22 cellular contexts compared by ENCODE assay signal in the genomic region with DNA sequence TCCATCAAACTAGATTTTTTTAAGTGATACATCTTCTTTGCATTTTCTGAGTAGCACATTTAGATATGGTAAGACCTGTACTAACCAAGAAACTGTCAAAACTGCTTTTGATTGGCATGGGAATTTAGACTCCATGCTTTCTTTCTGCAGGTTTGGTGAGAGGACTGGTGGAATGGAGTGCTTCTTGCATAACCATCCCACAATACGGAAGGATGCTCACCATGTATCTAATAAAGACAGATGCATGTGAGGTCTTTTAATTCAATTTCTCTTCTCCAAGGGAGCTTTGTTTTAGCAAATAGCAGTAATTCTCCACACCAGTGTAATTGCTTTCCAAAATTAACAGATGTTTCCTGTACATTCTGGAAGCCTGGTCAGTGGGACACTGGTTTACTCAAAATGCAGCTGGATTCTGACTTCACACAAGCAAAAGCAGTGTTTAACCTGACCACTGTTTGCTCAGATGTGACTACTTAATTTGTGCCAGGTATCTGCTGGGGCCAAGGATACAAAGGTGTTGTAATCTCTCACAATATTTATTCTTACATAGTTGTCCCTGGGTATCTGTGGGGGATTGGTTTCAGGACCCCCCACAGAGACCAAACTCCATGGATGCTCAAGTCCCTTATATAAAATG. TPM values are rescaled to one million over a fixed set of nuclear protein-coding genes. Genes with fewer than 3 reads are reported as not detected.
DNase-seq lines count a peak whose midpoint lies in the region; ATAC-seq, FAIRE-seq and TF ChIP-seq lines count a peak whose summit lies in the region.
"Had no signal": no experiment of that assay in that cellular context is flagged by ENCODE, and none has a peak within 500 bp of the region (broad histone marks: within the 10 kb centered on the region; RNA-seq: fewer than 3 reads in every experiment).

No MANE protein-coding gene starts in this region.

- H3K9me3 ChIP-seq in SK-N-SH, result no peaks in the 10 kb centered on the region
- H3K9me3 ChIP-seq in keratinocyte (ENCODE audit: control insufficient read depth, low read depth, low read length), result no peaks in the 10 kb centered on the region

- no peak for TF ChIP-seq RAD21 in SK-N-SH (IDR thresholded peaks at IDR 0.05; ENCODE audit: low read length)

- POLR2A ChIA-PET in SK-N-SH (lab: Yijun Ruan, JAX), result no interaction called here

- 94% methylated on average over 1 of the region's 1 CpG for whole genome bisulfite sequencing in SK-N-SH (ENCODE audit: low lambda C conversion rate)

- FAIRE-seq in keratinocyte (lab: Jason Lieb, UNC), result peak; percentile 46
- FAIRE-seq: G401.6, H54 had no signal

- H3K4me2 ChIP-seq in SK-N-SH (no peak overlapping the region), keratinocyte (ENCODE audit: control insufficient read depth, extremely low read depth, insufficient read depth, low read depth, low read length) (no peak overlapping the region)

- ATAC-seq in SK-N-SH treated with all-trans-retinoic acid at 6 μM for 48 hours (no peak), sciatic nerve (peak; percentile 86)
- ATAC-seq: CD8-positive, alpha-beta T cell had no signal

- CTCF ChIA-PET in SK-N-SH (lab: Yijun Ruan, JAX), result no interaction called here

- H3F3A ChIP-seq in SK-N-SH (replicated peaks; ENCODE audit: insufficient read depth), result no peaks in the 10 kb centered on the region

- intact Hi-C loops in sciatic nerve (cut with DNase I), result no loop called here

- no peaks in the 10 kb centered on the region for H3K9me2 ChIP-seq in SK-N-SH

- H4K20me1 ChIP-seq in SK-N-SH (ENCODE audit: insufficient read depth), result no peaks in the 10 kb centered on the region
- H4K20me1 ChIP-seq in keratinocyte (ENCODE audit: control insufficient read depth, extremely low read depth, insufficient read depth, low read length), result no peaks in the 10 kb centered on the region

- H2AFZ ChIP-seq in SK-N-SH (ENCODE audit: low read depth) (no peak overlapping the region), keratinocyte (ENCODE audit: control insufficient read depth, low read length) (no peak overlapping the region)

- H3K36me3 ChIP-seq in SK-N-SH (replicated peaks in 1 of 2; ENCODE audit: control insufficient read depth in 1 of 2, insufficient read depth in 2 of 2, low read length in 1 of 2) (no peaks in the 10 kb centered on the region), keratinocyte (ENCODE audit: control insufficient read depth in 2 of 2, extremely low read depth in 1 of 2, insufficient read depth in 2 of 2, low read length in 2 of 2) (peaks cover 6 to 10% of the 10 kb centered on the region in 2 experiments)

- H3K27me3 ChIP-seq in SK-N-SH (ENCODE audit: insufficient read depth) (no peaks in the 10 kb centered on the region), keratinocyte (ENCODE audit: control insufficient read depth, extremely low read depth, insufficient read depth, low read length) (no peaks in the 10 kb centered on the region)

- TF ChIP-seq CTCF in SK-N-SH (IDR thresholded peaks at IDR 0.05) (no peak), keratinocyte (optimal IDR thresholded peaks at IDR 0.05 in 1 of 3, IDR thresholded peaks at IDR 0.05 in 1 of 3, conservative IDR thresholded peaks at IDR 0.05 in 1 of 3; ENCODE audit: extremely low read depth in 1 of 3, insufficient read depth in 2 of 3, low read length in 3 of 3) (no peak)

- dilution Hi-C loops in keratinocyte (cut with MboI; ENCODE audit: extremely low pct_ligation_motif_present, low sequenced_read_pairs), result no loop called here

- H3K27ac ChIP-seq in SK-N-SH (ENCODE audit: low read depth in 2 of 2, low read length in 1 of 2) (no peak overlapping the region), keratinocyte (ENCODE audit: control insufficient read depth, insufficient read depth, low read length) (no peak overlapping the region)
- H3K27ac ChIP-seq: 22Rv1 had no signal

- DNase-seq in SK-N-SH (no peak), SK-N-DZ (ENCODE audit: low spot score) (peak; percentile 25), keratinocyte (ENCODE audit: low read depth, low spot score) (no peak), sciatic nerve (ENCODE audit: low spot score) (no peak), NCI-H187 treated with DMSO at 0.1 percent for 48 hours (lab: John Stamatoyannopoulos, UW) (no peak), NCI-H345 treated with DMSO at 0.1 percent for 48 hours (lab: John Stamatoyannopoulos, UW; ENCODE audit: unreplicated experiment) (no peak), KG1 (lab: John Stamatoyannopoulos, UW) (no peak)
- DNase-seq: AML-193; C1 segment of cervical spinal cord; CD8-positive, alpha-beta T cell; KBM-7; NCI-H1092 treated with DMSO at 0.1 percent for 48 hours; NCI-H1436 treated with DMSO at 0.1 percent for 48 hours; NCI-H2081; NCI-H2171; NCI-H345; NCI-H524 treated with DMSO at 0.1 percent for 48 hours; Right ventricle myocardium superior had no signal

- H3K9me1 ChIP-seq in keratinocyte (ENCODE audit: control insufficient read depth, extremely low read depth, insufficient read depth, low read length), result no peaks in the 10 kb centered on the region

- no peak for TF ChIP-seq EP300 in SK-N-SH (IDR thresholded peaks at IDR 0.05; ENCODE audit: borderline replicate concordance in 1 of 2, low read depth in 1 of 2, low read length in 1 of 2)

- H3K4me3 ChIP-seq in SK-N-SH (ENCODE audit: low read depth in 2 of 2, low read length in 1 of 2) (no peak overlapping the region), keratinocyte (ENCODE audit: control insufficient read depth in 2 of 3, extremely low read depth in 1 of 3, insufficient read depth in 2 of 3, low read depth in 1 of 3, low read length in 3 of 3) (no peak overlapping the region)

- H3K9ac ChIP-seq in SK-N-SH, result no peak overlapping the region
- no peak overlapping the region for H3K9ac ChIP-seq in keratinocyte (ENCODE audit: control insufficient read depth, extremely low read depth, insufficient read depth, low read length)

- H3K79me2 ChIP-seq in SK-N-SH (ENCODE audit: insufficient read depth) (peaks cover 12% of the 10 kb centered on the region), keratinocyte (ENCODE audit: control insufficient read depth, insufficient read depth, low read length) (peaks cover 85% of the 10 kb centered on the region)

- H3K4me1 ChIP-seq in SK-N-SH (ENCODE audit: control insufficient read depth in 1 of 2, insufficient read depth in 2 of 2, low read depth in 1 of 2, low read length in 1 of 2) (peaks cover 0 to 5% of the 10 kb centered on the region in 2 experiments; a peak in 1 of 4 replicates), keratinocyte (ENCODE audit: control insufficient read depth, extremely low read depth, insufficient read depth, low read length) (no peaks in the 10 kb centered on the region)

TF ChIP-seq in SK-N-SH treated with all-trans-retinoic acid at 6 μM for 48 hours, 23 proteins besides CTCF, POLR2A, EP300 and RAD21:
- no peak for TF ChIP-seq SNAI2 (CRISPR knock-in tag; IDR thresholded peaks at IDR 0.05)
- peak; percentile 45; the same call in 1 of the 2 replicates for TF ChIP-seq TCF4 (CRISPR knock-in tag; IDR thresholded peaks at IDR 0.05; ENCODE audit: borderline replicate concordance)

TF ChIP-seq in SK-N-SH, 30 proteins besides CTCF, POLR2A, EP300 and RAD21:
- TF ChIP-seq FOSL2 (IDR thresholded peaks at IDR 0.05; ENCODE audit: borderline replicate concordance, low read depth), result no peak
- TF ChIP-seq YY1 (IDR thresholded peaks at IDR 0.05; ENCODE audit: low read depth), result no peak
- TF ChIP-seq, protein P1, sequence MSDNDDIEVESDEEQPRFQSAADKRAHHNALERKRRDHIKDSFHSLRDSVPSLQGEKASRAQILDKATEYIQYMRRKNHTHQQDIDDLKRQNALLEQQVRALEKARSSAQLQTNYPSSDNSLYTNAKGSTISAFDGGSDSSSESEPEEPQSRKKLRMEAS (IDR thresholded peaks at IDR 0.05; ENCODE audit: low read depth), result no peak
- no peak for TF ChIP-seq EZH2phosphoT487 (IDR thresholded peaks at IDR 0.05; ENCODE audit: borderline replicate concordance, low read depth)
- TF ChIP-seq RXRA (IDR thresholded peaks at IDR 0.05; ENCODE audit: borderline replicate concordance, low read depth), result no peak
- no peak for TF ChIP-seq TAF1 (IDR thresholded peaks at IDR 0.05; ENCODE audit: borderline replicate concordance, low read depth, low read length)
- TF ChIP-seq RFX5 (IDR thresholded peaks at IDR 0.05; ENCODE audit: low read length), result no peak
- TF ChIP-seq FOXJ3 (CRISPR knock-in tag; IDR thresholded peaks at IDR 0.05), result no peak
- no peak for TF ChIP-seq MXI1 (IDR thresholded peaks at IDR 0.05; ENCODE audit: low read depth, low read length)
- no peak for TF ChIP-seq FOXM1 (IDR thresholded peaks at IDR 0.05; ENCODE audit: low read depth)
- TF ChIP-seq GATA2 (CRISPR knock-in tag; IDR thresholded peaks at IDR 0.05), result no peak
- no peak for TF ChIP-seq JUND (IDR thresholded peaks at IDR 0.05)

RNA-seq across cellular contexts. Expression of a gene that starts 26.1 kb away (rescaled TPM):
- 2.8 and 3.8 TPM in 2 replicates for polyA plus RNA-seq in SK-N-SH (2012; rRNA removed)
- polyA plus RNA-seq in SK-N-SH (2012; cell fraction: cytosol; rRNA removed), result 2.4 and 2.7 TPM in 2 replicates
- 3.9 and 9.8 TPM in 2 replicates for polyA plus RNA-seq in SK-N-SH (2012; cell fraction: nucleus; rRNA removed)
- 8.5 and 10.7 TPM in 2 replicates for polyA plus RNA-seq in SK-N-DZ (2014; cell fraction: cytosol; rRNA removed)
- polyA plus RNA-seq in SK-N-DZ (2014; cell fraction: nucleus; rRNA removed), result 9.6 and 16.9 TPM in 2 replicates
- polyA plus RNA-seq in keratinocyte, result 40.4 to 54.2 TPM (median 50.8 TPM) in 3 replicates
- polyA plus RNA-seq in keratinocyte (2011; ENCODE audit: low read depth), result 6.6 TPM
- polyA plus RNA-seq in keratinocyte (2011; cell fraction: cytosol; rRNA removed), result 25.0 and 52.1 TPM in 2 replicates
- polyA plus RNA-seq in keratinocyte (2011; cell fraction: nucleus; rRNA removed), result 75.5 and 92.1 TPM in 2 replicates
- 9.7 and 34.8 TPM in 2 replicates for polyA plus RNA-seq in keratinocyte (2012; ENCODE audit: low replicate concordance)
- polyA minus RNA-seq in keratinocyte, result 16.1 to 84.1 TPM (median 45.5 TPM) in 3 replicates
- polyA minus RNA-seq in keratinocyte (2011; cell fraction: cytosol; rRNA and poly(A)+ RNA removed), result 58.5 TPM
- 60.4 and 108 TPM in 2 replicates for polyA minus RNA-seq in keratinocyte (2011; cell fraction: nucleus; rRNA and poly(A)+ RNA removed)
- 22.2 TPM for total RNA-seq in sciatic nerve

RNA-seq across cellular contexts. Expression of a gene that starts 26.4 kb away (rescaled TPM):
- polyA plus RNA-seq in SK-N-SH (2012; rRNA removed) (41.2 and 55.0 TPM in 2 replicates), keratinocyte (106 to 183 TPM (median 169 TPM) in 3 replicates)
- polyA plus RNA-seq in SK-N-SH (2012; cell fraction: cytosol; rRNA removed), result 58.3 and 62.7 TPM in 2 replicates
- 20.6 and 53.6 TPM in 2 replicates for polyA plus RNA-seq in SK-N-SH (2012; cell fraction: nucleus; rRNA removed)
- 92.2 and 93.8 TPM in 2 replicates for polyA plus RNA-seq in SK-N-DZ (2014; cell fraction: cytosol; rRNA removed)
- 72.4 and 76.2 TPM in 2 replicates for polyA plus RNA-seq in SK-N-DZ (2014; cell fraction: nucleus; rRNA removed)
- polyA plus RNA-seq in keratinocyte (2011; ENCODE audit: low read depth), result 123 TPM
- polyA plus RNA-seq in keratinocyte (2011; cell fraction: cytosol; rRNA removed), result 78.2 and 178 TPM in 2 replicates
- polyA plus RNA-seq in keratinocyte (2011; cell fraction: nucleus; rRNA removed), result 163 and 205 TPM in 2 replicates
- 35.9 and 70.7 TPM in 2 replicates for polyA plus RNA-seq in keratinocyte (2012; ENCODE audit: low replicate concordance)
- 32.8 to 160 TPM (median 127 TPM) in 3 replicates for polyA minus RNA-seq in keratinocyte
- 69.1 TPM for polyA minus RNA-seq in keratinocyte (2011; cell fraction: cytosol; rRNA and poly(A)+ RNA removed)
- 104 and 211 TPM in 2 replicates for polyA minus RNA-seq in keratinocyte (2011; cell fraction: nucleus; rRNA and poly(A)+ RNA removed)
- total RNA-seq in sciatic nerve, result 71.6 TPM
